Comparison of ENCODE assay signal across 1 cellular context in genomic region chr7:70571403-70571911, GRCh38.
A peak's percentile ranks its signal among the peaks of the same experiment; 100 is the strongest.
TF ChIP-seq lines count a peak whose summit lies in the region.

No MANE protein-coding gene starts in this region.

TF ChIP-seq in HepG2, 621 proteins besides CTCF, POLR2A, EP300 and RAD21 (continued from another document and continues in another):
- TF ChIP-seq GRHL1 (CRISPR knock-in tag; conservative IDR thresholded peaks at IDR 0.05) = no peak
- TF ChIP-seq GATAD2A (CRISPR knock-in tag; IDR thresholded peaks at IDR 0.05) = peak; percentile 30; the same call in 1 of the 2 replicates
- TF ChIP-seq SOX13 (IDR thresholded peaks at IDR 0.05) = no peak
- peak in 1 of 2 experiments; percentile 38; a peak in 1 of 4 replicates for TF ChIP-seq SOX13 (CRISPR knock-in tag; conservative IDR thresholded peaks at IDR 0.05 in 1 of 2, IDR thresholded peaks at IDR 0.05 in 1 of 2)
- TF ChIP-seq BRF2 (CRISPR knock-in tag; IDR thresholded peaks at IDR 0.05) = no peak
- no peak for TF ChIP-seq ZNF264 (CRISPR knock-in tag; IDR thresholded peaks at IDR 0.05)
- TF ChIP-seq ZNF770 (CRISPR knock-in tag; IDR thresholded peaks at IDR 0.05) = no peak
- TF ChIP-seq ELF3 (CRISPR knock-in tag; IDR thresholded peaks at IDR 0.05) = peak; percentile 89
- TF ChIP-seq ZNF780A (CRISPR knock-in tag; IDR thresholded peaks at IDR 0.05) = no peak
- TF ChIP-seq HNF1A (IDR thresholded peaks at IDR 0.05; ENCODE audit: low read depth) = no peak
- no peak for TF ChIP-seq HNF1A (CRISPR knock-in tag; IDR thresholded peaks at IDR 0.05; ENCODE audit: borderline replicate concordance)
- TF ChIP-seq ZNF768 (CRISPR knock-in tag; IDR thresholded peaks at IDR 0.05) = no peak
- TF ChIP-seq KMT2B (CRISPR knock-in tag; IDR thresholded peaks at IDR 0.05) = no peak
- TF ChIP-seq USF2 (IDR thresholded peaks at IDR 0.05; ENCODE audit: low read depth, low read length) = no peak
- no peak for TF ChIP-seq USF2 (CRISPR knock-in tag; IDR thresholded peaks at IDR 0.05; ENCODE audit: borderline replicate concordance)
- peak; percentile 50; the same call in 1 of the 2 replicates for TF ChIP-seq HOMEZ (CRISPR knock-in tag; IDR thresholded peaks at IDR 0.05; ENCODE audit: low read depth)
- TF ChIP-seq ZC3H13 (CRISPR knock-in tag; IDR thresholded peaks at IDR 0.05) = no peak
- 0 out of 2 replicates have a peak, but pooled peaks have one; percentile 24 for TF ChIP-seq THAP11 (CRISPR knock-in tag; IDR thresholded peaks at IDR 0.05)
- no peak for TF ChIP-seq ZNF574 (CRISPR knock-in tag; IDR thresholded peaks at IDR 0.05)
- TF ChIP-seq ARNT2 (CRISPR knock-in tag; IDR thresholded peaks at IDR 0.05; ENCODE audit: low read depth) = no peak
- no peak for TF ChIP-seq ZNF563 (CRISPR knock-in tag; IDR thresholded peaks at IDR 0.05)
- no peak for TF ChIP-seq POGZ (CRISPR knock-in tag; IDR thresholded peaks at IDR 0.05)
- TF ChIP-seq ZNF740 (CRISPR knock-in tag; IDR thresholded peaks at IDR 0.05) = no peak
- no peak for TF ChIP-seq ZNF180 (CRISPR knock-in tag; IDR thresholded peaks at IDR 0.05; ENCODE audit: borderline replicate concordance, low read depth)
- TF ChIP-seq KDM2A (CRISPR knock-in tag; IDR thresholded peaks at IDR 0.05; ENCODE audit: borderline replicate concordance, low read depth) = no peak
- no peak for TF ChIP-seq ZNF619 (CRISPR knock-in tag; IDR thresholded peaks at IDR 0.05)
- TF ChIP-seq HNRNPUL1 (IDR thresholded peaks at IDR 0.05; ENCODE audit: low read depth, low read length) = no peak
- no peak for TF ChIP-seq MNT (IDR thresholded peaks at IDR 0.05)
- no peak for TF ChIP-seq NFIC (IDR thresholded peaks at IDR 0.05; ENCODE audit: low read length)
- no peak for TF ChIP-seq ZNF280D (CRISPR knock-in tag; IDR thresholded peaks at IDR 0.05)
- TF ChIP-seq MTA3 (CRISPR knock-in tag; IDR thresholded peaks at IDR 0.05) = no peak
- TF ChIP-seq ZNF615 (CRISPR knock-in tag; IDR thresholded peaks at IDR 0.05; ENCODE audit: borderline replicate concordance) = no peak
- no peak for TF ChIP-seq POGK (CRISPR knock-in tag; conservative IDR thresholded peaks at IDR 0.05)
- no peak for TF ChIP-seq MBNL3 (CRISPR knock-in tag; conservative IDR thresholded peaks at IDR 0.05)
- TF ChIP-seq SALL2 (CRISPR knock-in tag; IDR thresholded peaks at IDR 0.05) = no peak
